ENCODE assay signal across 8 cellular contexts in genomic region chr12:63845726-63846125, GRCh38. TPM values are rescaled to one million over a fixed set of nuclear protein-coding genes. Genes with fewer than 3 reads are reported as not detected.
DNase-seq lines count a peak whose midpoint lies in the region; ATAC-seq and TF ChIP-seq lines count a peak whose summit lies in the region.

No MANE protein-coding gene starts in this region.

- no peak overlapping the region for H3K27ac ChIP-seq in gastrocnemius medialis

- ATAC-seq in gastrocnemius medialis (no peak), HG02970 (IDR thresholded peaks at IDR 0.05; ENCODE audit: low FRiP score, unreplicated experiment) (no peak), GM21717 (IDR thresholded peaks at IDR 0.05; ENCODE audit: unreplicated experiment) (no peak), GM18517 (IDR thresholded peaks at IDR 0.05; ENCODE audit: unreplicated experiment) (no peak)
- ATAC-seq in activated CD8-positive, alpha-beta memory T cell treated with anti-CD3 and anti-CD28 coated beads, Interleukin-2, amount 10 ng/mL, durations not matched to agents 7 days and 5 days = no peak

- H3K4me3 Mint-ChIP-seq in activated CD8-positive, alpha-beta memory T cell treated with anti-CD3 and anti-CD28 coated beads, Interleukin-2, amount 10 ng/mL, durations not matched to agents 7 days and 5 days = no peak overlapping the region

- no peaks in the 10 kb centered on the region for H3K36me3 ChIP-seq in gastrocnemius medialis

- H3K4me1 ChIP-seq in gastrocnemius medialis = peaks cover 4 to 7% of the 10 kb centered on the region in 2 donors

- no peaks in the 10 kb centered on the region for H3K36me3 Mint-ChIP-seq in activated CD8-positive, alpha-beta memory T cell treated with anti-CD3 and anti-CD28 coated beads, Interleukin-2, amount 10 ng/mL, durations not matched to agents 7 days and 5 days

- no peaks in the 10 kb centered on the region for H3K9me3 Mint-ChIP-seq in activated CD8-positive, alpha-beta memory T cell treated with anti-CD3 and anti-CD28 coated beads, Interleukin-2, amount 10 ng/mL, durations not matched to agents 7 days and 5 days (ENCODE audit: low read depth)

- CTCF ChIA-PET in activated CD8-positive, alpha-beta memory T cell treated with anti-CD3 and anti-CD28 coated beads, Interleukin-2, amount 10 ng/mL, durations not matched to agents 7 days and 5 days (lab: Charles Lee) = interaction anchor here (3.0 kb wide), 1 partner anchor 9 kb away, joined by 18 read pairs; no protein-coding TSS in a partner anchor

- H3K4me1 Mint-ChIP-seq in activated CD8-positive, alpha-beta memory T cell treated with anti-CD3 and anti-CD28 coated beads, Interleukin-2, amount 10 ng/mL, durations not matched to agents 7 days and 5 days = peaks cover 13% of the 10 kb centered on the region

- H3K27me3 Mint-ChIP-seq in activated CD8-positive, alpha-beta memory T cell treated with anti-CD3 and anti-CD28 coated beads, Interleukin-2, amount 10 ng/mL, durations not matched to agents 7 days and 5 days = peaks cover 30% of the 10 kb centered on the region

- in situ Hi-C loops in gastrocnemius medialis (cut with MboI; ENCODE audit: low sequenced_read_pairs in 4 of 4) = loop anchor here in 2 of 4 donors (10.0 to 25.0 kb wide), 2 partner anchors 339 to 542 kb away; partner anchors contain the start of gene C12orf56 (in 1 of the 2)

- H3K4me3 ChIP-seq in foreskin fibroblast (ENCODE audit: low read depth in 1 of 2, low read length in 2 of 2) (peak overlapping the region; percentile 63 to 99), gastrocnemius medialis (peak overlapping the region in 3 of 4 donors; percentile 73 to 91 (median 84))

- intact Hi-C loops in gastrocnemius medialis (cut with DNase I; ENCODE audit: low total_unique reads) = no loop called here

- no peak overlapping the region for H3K27ac Mint-ChIP-seq in activated CD8-positive, alpha-beta memory T cell treated with anti-CD3 and anti-CD28 coated beads, Interleukin-2, amount 10 ng/mL, durations not matched to agents 7 days and 5 days

- DNase-seq in HCEC 1CT = peak; percentile 59
- peak; percentile 40 for DNase-seq in RKO (ENCODE audit: low spot score)
- DNase-seq in foreskin fibroblast = peak; percentile 47 to 71
- DNase-seq in gastrocnemius medialis = no peak
- DNase-seq in activated CD8-positive, alpha-beta memory T cell treated with anti-CD3 and anti-CD28 coated beads, Interleukin-2, amount 10 ng/mL, durations not matched to agents 7 days and 5 days = no peak

- TF ChIP-seq CTCF in foreskin fibroblast (IDR thresholded peaks at IDR 0.05; ENCODE audit: low read depth, low read length) (no peak), gastrocnemius medialis (IDR thresholded peaks at IDR 0.05 in 4 of 5, conservative IDR thresholded peaks at IDR 0.05 in 1 of 5) (no peak)

- no peaks in the 10 kb centered on the region for H3K27me3 ChIP-seq in gastrocnemius medialis

- TF ChIP-seq POLR2A in gastrocnemius medialis (IDR thresholded peaks at IDR 0.05) = no peak

- H3K9me3 ChIP-seq in gastrocnemius medialis = no peaks in the 10 kb centered on the region

RNA-seq across cellular contexts. Expression of gene SRGAP1, which starts 1.2 kb away (rescaled TPM):
- under 1 TPM; 0.36 to 0.85 (median 0.66) TPM for total RNA-seq in gastrocnemius medialis
- total RNA-seq in activated CD8-positive, alpha-beta memory T cell treated with anti-CD3 and anti-CD28 coated beads, Interleukin-2, amount 10 ng/mL, durations not matched to agents 7 days and 5 days = under 1 TPM in 1 of 2 experiments, not detected in 1; 0.14 TPM

Comparison
In these comparisons a context has a peak if more than half of its experiments do, and no peak if none do; other contexts are left out.
1. DNase-seq: peak in HCEC 1CT (single experiment), RKO (single experiment) and foreskin fibroblast (2 of 2); none in gastrocnemius medialis (0 of 2) and activated CD8-positive, alpha-beta memory T cell treated with anti-CD3 and anti-CD28 coated beads, Interleukin-2, amount 10 ng/mL, durations not matched to agents 7 days and 5 days (single experiment).